In the genomic region with DNA sequence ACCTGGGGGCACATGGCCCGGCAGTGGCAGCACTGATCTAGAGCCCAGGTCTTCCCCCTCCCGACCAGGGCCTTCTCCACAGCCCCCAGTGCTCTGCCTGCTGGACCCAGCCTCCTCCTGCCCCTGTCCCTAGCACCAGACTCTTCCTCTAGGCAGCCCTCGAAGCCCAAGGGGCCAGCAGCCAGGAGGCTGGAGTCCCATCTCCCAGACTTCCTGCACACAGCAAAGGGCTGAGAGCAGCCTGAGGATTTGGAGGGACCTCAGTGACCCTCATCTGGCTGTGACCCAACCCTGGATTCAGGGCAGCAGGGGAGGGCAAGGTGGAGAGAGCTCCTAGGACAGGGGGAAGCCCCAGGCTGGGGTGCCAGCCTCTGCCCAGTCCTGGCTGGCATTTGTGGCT, we compare ENCODE assay signal across 1 cellular context.
TF ChIP-seq lines count a peak whose summit lies in the region.

No MANE protein-coding gene starts in this region.

TF ChIP-seq in HCT116, 20 proteins besides CTCF, POLR2A, EP300 and RAD21:
- TF ChIP-seq EGR1 (IDR thresholded peaks at IDR 0.05; ENCODE audit: low read depth) (no peak), FOSL1 (IDR thresholded peaks at IDR 0.05; ENCODE audit: low read depth) (no peak), TCF7L2 (IDR thresholded peaks at IDR 0.05; ENCODE audit: borderline replicate concordance, extremely low read depth, insufficient read depth, insufficient read length) (no peak), ELF1 (IDR thresholded peaks at IDR 0.05; ENCODE audit: borderline replicate concordance, low read depth) (no peak)
- TF ChIP-seq, protein P1, sequence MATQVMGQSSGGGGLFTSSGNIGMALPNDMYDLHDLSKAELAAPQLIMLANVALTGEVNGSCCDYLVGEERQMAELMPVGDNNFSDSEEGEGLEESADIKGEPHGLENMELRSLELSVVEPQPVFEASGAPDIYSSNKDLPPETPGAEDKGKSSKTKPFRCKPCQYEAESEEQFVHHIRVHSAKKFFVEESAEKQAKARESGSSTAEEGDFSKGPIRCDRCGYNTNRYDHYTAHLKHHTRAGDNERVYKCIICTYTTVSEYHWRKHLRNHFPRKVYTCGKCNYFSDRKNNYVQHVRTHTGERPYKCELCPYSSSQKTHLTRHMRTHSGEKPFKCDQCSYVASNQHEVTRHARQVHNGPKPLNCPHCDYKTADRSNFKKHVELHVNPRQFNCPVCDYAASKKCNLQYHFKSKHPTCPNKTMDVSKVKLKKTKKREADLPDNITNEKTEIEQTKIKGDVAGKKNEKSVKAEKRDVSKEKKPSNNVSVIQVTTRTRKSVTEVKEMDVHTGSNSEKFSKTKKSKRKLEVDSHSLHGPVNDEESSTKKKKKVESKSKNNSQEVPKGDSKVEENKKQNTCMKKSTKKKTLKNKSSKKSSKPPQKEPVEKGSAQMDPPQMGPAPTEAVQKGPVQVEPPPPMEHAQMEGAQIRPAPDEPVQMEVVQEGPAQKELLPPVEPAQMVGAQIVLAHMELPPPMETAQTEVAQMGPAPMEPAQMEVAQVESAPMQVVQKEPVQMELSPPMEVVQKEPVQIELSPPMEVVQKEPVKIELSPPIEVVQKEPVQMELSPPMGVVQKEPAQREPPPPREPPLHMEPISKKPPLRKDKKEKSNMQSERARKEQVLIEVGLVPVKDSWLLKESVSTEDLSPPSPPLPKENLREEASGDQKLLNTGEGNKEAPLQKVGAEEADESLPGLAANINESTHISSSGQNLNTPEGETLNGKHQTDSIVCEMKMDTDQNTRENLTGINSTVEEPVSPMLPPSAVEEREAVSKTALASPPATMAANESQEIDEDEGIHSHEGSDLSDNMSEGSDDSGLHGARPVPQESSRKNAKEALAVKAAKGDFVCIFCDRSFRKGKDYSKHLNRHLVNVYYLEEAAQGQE (IDR thresholded peaks at IDR 0.05; ENCODE audit: low read depth): no peak
- TF ChIP-seq, protein P2, sequence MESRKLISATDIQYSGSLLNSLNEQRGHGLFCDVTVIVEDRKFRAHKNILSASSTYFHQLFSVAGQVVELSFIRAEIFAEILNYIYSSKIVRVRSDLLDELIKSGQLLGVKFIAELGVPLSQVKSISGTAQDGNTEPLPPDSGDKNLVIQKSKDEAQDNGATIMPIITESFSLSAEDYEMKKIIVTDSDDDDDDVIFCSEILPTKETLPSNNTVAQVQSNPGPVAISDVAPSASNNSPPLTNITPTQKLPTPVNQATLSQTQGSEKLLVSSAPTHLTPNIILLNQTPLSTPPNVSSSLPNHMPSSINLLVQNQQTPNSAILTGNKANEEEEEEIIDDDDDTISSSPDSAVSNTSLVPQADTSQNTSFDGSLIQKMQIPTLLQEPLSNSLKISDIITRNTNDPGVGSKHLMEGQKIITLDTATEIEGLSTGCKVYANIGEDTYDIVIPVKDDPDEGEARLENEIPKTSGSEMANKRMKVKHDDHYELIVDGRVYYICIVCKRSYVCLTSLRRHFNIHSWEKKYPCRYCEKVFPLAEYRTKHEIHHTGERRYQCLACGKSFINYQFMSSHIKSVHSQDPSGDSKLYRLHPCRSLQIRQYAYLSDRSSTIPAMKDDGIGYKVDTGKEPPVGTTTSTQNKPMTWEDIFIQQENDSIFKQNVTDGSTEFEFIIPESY (IDR thresholded peaks at IDR 0.05; ENCODE audit: extremely low read depth, insufficient replicate concordance, low read length): no peak
